In the genomic region with DNA sequence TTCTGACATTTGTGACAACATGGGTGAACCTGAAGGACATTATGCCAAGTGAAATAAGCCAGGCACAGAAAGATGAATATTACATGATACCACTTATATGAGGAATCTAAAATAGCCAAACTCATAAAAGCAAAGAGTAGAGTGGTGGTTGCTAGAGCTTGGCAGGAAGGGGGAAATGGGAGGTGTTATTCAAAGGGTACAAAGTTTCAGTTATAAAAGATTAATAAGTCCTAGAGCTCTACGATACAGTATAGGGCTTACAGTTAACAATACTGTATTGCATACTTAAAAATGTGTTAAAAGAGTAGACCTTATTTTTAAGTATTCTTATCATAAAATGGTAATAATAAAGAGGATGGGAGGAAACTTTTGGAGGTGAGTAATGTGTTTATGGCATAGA, we compare ENCODE assay signal across 11 cellular contexts.
"Had no signal": no experiment of that assay in that cellular context is flagged by ENCODE, and none has a peak within 500 bp of the region (broad histone marks: within the 10 kb centered on the region; RNA-seq: fewer than 3 reads in every experiment).

No MANE protein-coding gene starts in this region.

- H3K9me3 ChIP-seq: HAP-1 had no signal

- DNase-seq: GM23248, GOT3, H7, H9, HCEC 1CT, HFFc6 had no signal

- FAIRE-seq: H1, H54 had no signal

- ATAC-seq: GM23338, HCT116 had no signal

- H3K27ac ChIP-seq: GM23248 had no signal

- H3K4me1 ChIP-seq: HAP-1 had no signal

- H3K4me3 ChIP-seq: GM23248, GM23338, HAP-1 had no signal

- H3K36me3 ChIP-seq: HAP-1 had no signal
